ENCODE assay signal across 14 cellular contexts in the genomic region with DNA sequence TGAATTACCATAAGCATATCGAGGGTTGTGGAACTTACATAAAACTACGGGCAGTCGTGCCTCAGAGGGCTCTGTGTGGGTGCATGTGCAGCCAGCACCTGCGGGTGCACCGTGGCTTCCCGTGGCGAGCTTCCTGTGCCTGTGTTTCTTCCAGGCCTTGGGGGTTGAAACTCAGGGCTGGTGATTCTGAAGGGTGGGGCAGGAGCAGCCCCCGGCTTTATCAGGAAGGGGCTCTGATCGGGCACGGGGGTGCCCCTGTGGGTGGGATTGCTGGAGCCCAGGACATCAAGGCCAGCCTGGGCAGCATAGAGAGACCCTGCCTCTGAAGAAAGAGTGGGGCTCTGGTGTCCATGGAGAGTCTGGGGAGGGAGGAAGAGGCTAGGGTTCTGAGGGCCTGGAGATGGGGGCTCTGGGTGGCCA. TPM values are rescaled to one million over a fixed set of nuclear protein-coding genes. Genes with fewer than 3 reads are reported as not detected.
DNase-seq lines count a peak whose midpoint lies in the region; ATAC-seq and TF ChIP-seq lines count a peak whose summit lies in the region.
"Had no signal": no experiment of that assay in that cellular context is flagged by ENCODE, and none has a peak within 500 bp of the region (broad histone marks: within the 10 kb centered on the region; RNA-seq: fewer than 3 reads in every experiment).

No MANE protein-coding gene starts in this region.

- ATAC-seq in GM21529 (IDR thresholded peaks at IDR 0.05; ENCODE audit: unreplicated experiment) (no peak), GM19397 (IDR thresholded peaks at IDR 0.05; ENCODE audit: unreplicated experiment) (no peak)

- H3K4me3 ChIP-seq in A673 (ENCODE audit: low read depth, low read length, poor library complexity, severe bottlenecking) (no peak overlapping the region), Peyer's patch (no peak overlapping the region), esophagus muscularis mucosa (no peak overlapping the region), osteoblast (ENCODE audit: insufficient read depth, low read length) (no peak overlapping the region)
- H3K4me3 ChIP-seq: HAP-1, vagina had no signal

- no peaks in the 10 kb centered on the region for H4K20me1 ChIP-seq in osteoblast (ENCODE audit: insufficient read depth, low read length)

- no peak for DNase-seq in A673 (ENCODE audit: low spot score)
- DNase-seq in Peyer's patch: peak in 2 of 3 donors; percentile 36 to 44
- DNase-seq in esophagus muscularis mucosa (ENCODE audit: extremely low spot score): no peak
- DNase-seq in osteoblast (ENCODE audit: insufficient read length, low spot score, missing footprints): peak; percentile 27
- DNase-seq in NCI-H128 (lab: John Stamatoyannopoulos, UW; ENCODE audit: unreplicated experiment): no peak
- no peak for DNase-seq in GDM1 (lab: John Stamatoyannopoulos, UW)

- H3K27me3 ChIP-seq in A673 (replicated peaks; ENCODE audit: insufficient read depth, low read depth, low read length, poor library complexity) (no peaks in the 10 kb centered on the region), Peyer's patch (no peaks in the 10 kb centered on the region), esophagus muscularis mucosa (no peaks in the 10 kb centered on the region), osteoblast (ENCODE audit: insufficient read depth, low read length) (no peaks in the 10 kb centered on the region)
- H3K27me3 ChIP-seq: vagina had no signal

- POLR2A ChIA-PET in A673 (lab: Charles Lee; ENCODE audit: low non-redundant PET): no interaction called here

- H3K79me2 ChIP-seq in osteoblast (ENCODE audit: insufficient read depth, low read length): no peaks in the 10 kb centered on the region

- intact Hi-C loops in A673 (cut with micrococcal nuclease; ENCODE audit: unreplicated experiment): no loop called here
- intact Hi-C loops in esophagus muscularis mucosa (cut with DNase I): no loop called here

- BruUV-seq in A673 (replicated peaks; lab: Mats Ljungman, UMichigan): no TSS peak

- H3K4me1 ChIP-seq in A673 (ENCODE audit: insufficient read depth, low read length, poor library complexity, severe bottlenecking): peaks cover 18% of the 10 kb centered on the region
- H3K4me1 ChIP-seq in Peyer's patch: peaks cover 0 to 17% (median 0%) of the 10 kb centered on the region in 4 donors
- peaks cover 7 to 23% (median 22%) of the 10 kb centered on the region in 4 donors for H3K4me1 ChIP-seq in esophagus muscularis mucosa
- H3K4me1 ChIP-seq in osteoblast (ENCODE audit: insufficient read depth, low read length): peaks cover 4% of the 10 kb centered on the region
- H3K4me1 ChIP-seq: HAP-1 had no signal

- 68% methylated on average over 10 of the region's 10 CpGs for WGBS in esophagus muscularis mucosa

- no peaks in the 10 kb centered on the region for H3K9me3 ChIP-seq in A673 (ENCODE audit: low read depth, low read length, poor library complexity, severe bottlenecking)
- H3K9me3 ChIP-seq in Peyer's patch: no peaks in the 10 kb centered on the region
- no peaks in the 10 kb centered on the region for H3K9me3 ChIP-seq in esophagus muscularis mucosa
- no peaks in the 10 kb centered on the region for H3K9me3 ChIP-seq in osteoblast (ENCODE audit: low read depth, low read length)
- H3K9me3 ChIP-seq: HAP-1, vagina had no signal

- H2AFZ ChIP-seq in osteoblast (ENCODE audit: low read length): no peak overlapping the region

- H3K36me3 ChIP-seq in A673 (ENCODE audit: insufficient read depth, low read length, poor library complexity, severe bottlenecking): peaks cover 7% of the 10 kb centered on the region
- no peaks in the 10 kb centered on the region for H3K36me3 ChIP-seq in Peyer's patch
- H3K36me3 ChIP-seq in esophagus muscularis mucosa: no peaks in the 10 kb centered on the region
- H3K36me3 ChIP-seq in osteoblast (ENCODE audit: insufficient read depth, low read length): no peaks in the 10 kb centered on the region

- TF ChIP-seq POLR2A in Peyer's patch (IDR thresholded peaks at IDR 0.05) (no peak), esophagus muscularis mucosa (IDR thresholded peaks at IDR 0.05; ENCODE audit: low read depth) (no peak)

- CTCF ChIA-PET in A673 (lab: Charles Lee): no interaction called here

- H3K27ac ChIP-seq in A673 (ENCODE audit: low read depth, low read length, poor library complexity, severe bottlenecking) (peak overlapping the region; percentile 35), Peyer's patch (peak overlapping the region in 2 of 4 donors; percentile 67 to 77), esophagus muscularis mucosa (replicated peaks in 1 of 4) (peak overlapping the region; percentile 45 to 76 (median 67)), osteoblast (ENCODE audit: low read depth, low read length) (no peak overlapping the region)
- H3K27ac ChIP-seq: vagina had no signal

- TF ChIP-seq CTCF in A673 (conservative IDR thresholded peaks at IDR 0.05; ENCODE audit: low read depth, low read length) (no peak), Peyer's patch (IDR thresholded peaks at IDR 0.05) (no peak), esophagus muscularis mucosa (IDR thresholded peaks at IDR 0.05) (no peak), osteoblast (IDR thresholded peaks at IDR 0.05; ENCODE audit: extremely low read depth, low read depth, low read length) (no peak)

- no peak overlapping the region for H3K4me2 ChIP-seq in osteoblast (ENCODE audit: insufficient read depth, low read length)

- TF ChIP-seq EP300 in esophagus muscularis mucosa (IDR thresholded peaks at IDR 0.05): no peak

RNA-seq across cellular contexts. Expression of gene ATP4B, which starts 11.1 kb away (rescaled TPM):
- total RNA-seq in A673 (2021): not detected in 2 replicates
- not detected for total RNA-seq in Peyer's patch
- not detected for total RNA-seq in esophagus muscularis mucosa
- total RNA-seq in osteoblast: not detected in 2 replicates
- total RNA-seq: activated T-helper 2 cell treated with anti-CD3 and anti-CD28 coated beads, Interferon-gamma antibody, Interleukin-2, Interleukin-4, amounts not matched to agents 10 μg/mL and 5 μg/mL and 100 μg/mL, durations not matched to agents 14 hours and 24 hours and 36 hours; dermis microvascular lymphatic vessel endothelial cell; frontal cortex; vagina had no signal

RNA-seq across cellular contexts. Expression of gene GRK1, which starts 20.1 kb away (rescaled TPM):
- total RNA-seq in A673 (2021): not detected in 2 replicates
- 1 to 10 TPM in 1 of 4 donors, under 1 TPM in 1, not detected in 2; 0.88 to 1.7 TPM for total RNA-seq in Peyer's patch
- total RNA-seq in esophagus muscularis mucosa: under 1 TPM in 1 of 4 donors, not detected in 3; under 0.01 TPM
- not detected in 2 replicates for total RNA-seq in osteoblast
- total RNA-seq: dermis microvascular lymphatic vessel endothelial cell, pulmonary artery endothelial cell, vagina had no signal

Comparison
In these comparisons a context has a peak if more than half of its experiments do, and no peak if none do; other contexts are left out.
1. DNase-seq: peak in Peyer's patch (2 of 3) and osteoblast (single experiment); none in A673 (single experiment), esophagus muscularis mucosa (single experiment), NCI-H128 (single experiment) and GDM1 (single experiment).